ENCODE assay signal across 10 cellular contexts in the genomic region with DNA sequence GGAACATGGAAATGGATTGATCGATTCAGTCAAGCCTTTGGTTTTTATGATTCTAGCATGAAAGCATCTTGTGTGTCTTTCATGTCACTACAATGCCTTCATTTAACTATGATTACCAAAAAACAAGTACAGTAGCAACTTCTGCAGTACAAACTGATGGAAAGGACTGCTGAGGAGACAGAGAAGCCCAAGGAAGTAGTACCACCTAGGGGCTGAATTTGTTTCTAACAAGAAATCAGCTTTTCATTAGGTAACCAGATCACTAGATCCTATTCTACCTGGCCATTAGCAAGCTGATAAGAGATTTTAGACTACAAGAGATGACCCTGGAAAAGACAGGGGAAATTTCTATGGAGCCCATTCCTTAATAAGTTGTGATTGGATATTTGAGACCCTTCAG. TPM values are rescaled to one million over a fixed set of nuclear protein-coding genes. Genes with fewer than 3 reads are reported as not detected.
DNase-seq lines count a peak whose midpoint lies in the region; ATAC-seq and TF ChIP-seq lines count a peak whose summit lies in the region.
"Had no signal": no experiment of that assay in that cellular context is flagged by ENCODE, and none has a peak within 500 bp of the region (broad histone marks: within the 10 kb centered on the region; RNA-seq: fewer than 3 reads in every experiment).

No MANE protein-coding gene starts in this region.

- POLR2A ChIA-PET in activated CD4-positive, alpha-beta memory T cell treated with anti-CD3 and anti-CD28 coated beads for 36 hours (lab: Charles Lee): no interaction called here

- no peak overlapping the region for H3K27ac Mint-ChIP-seq in activated CD4-positive, alpha-beta memory T cell treated with anti-CD3 and anti-CD28 coated beads for 36 hours
- H3K27ac Mint-ChIP-seq: T-helper 1 cell treated with Interleukin-12 subunit alpha and Interleukin-12 subunit beta and Interleukin-4 antibody, amounts not matched to agents 30 μg/mL and 1 μg/mL, for 36 hours had no signal

- ATAC-seq in SK-N-SH treated with all-trans-retinoic acid at 6 μM for 48 hours (peak; percentile 44), GM19328 (IDR thresholded peaks at IDR 0.05; ENCODE audit: unreplicated experiment) (no peak), GM21526 (IDR thresholded peaks at IDR 0.05; ENCODE audit: low FRiP score, unreplicated experiment) (no peak)

- in situ Hi-C loops in GM13977 (cut with MboI; ENCODE audit: low pct_unique_long_range_greater_than_20kb, low sequenced_read_pairs, unreplicated experiment): loop anchor here (10.0 kb wide), 1 partner anchor 134 kb away; a partner anchor contains a TSS

- H3K4me1 Mint-ChIP-seq in activated CD4-positive, alpha-beta memory T cell treated with anti-CD3 and anti-CD28 coated beads for 36 hours (ENCODE audit: low read depth): peaks cover 20% of the 10 kb centered on the region

- H3K27me3 Mint-ChIP-seq in activated CD4-positive, alpha-beta memory T cell treated with anti-CD3 and anti-CD28 coated beads for 36 hours: peaks cover 1% of the 10 kb centered on the region

- H3K4me3 Mint-ChIP-seq in activated CD4-positive, alpha-beta memory T cell treated with anti-CD3 and anti-CD28 coated beads for 36 hours: no peak overlapping the region
- H3K4me3 Mint-ChIP-seq: T-helper 1 cell treated with Interleukin-12 subunit alpha and Interleukin-12 subunit beta and Interleukin-4 antibody, amounts not matched to agents 30 μg/mL and 1 μg/mL, for 36 hours had no signal

- intact Hi-C loops in activated CD4-positive, alpha-beta memory T cell treated with anti-CD3 and anti-CD28 coated beads for 36 hours (cut with micrococcal nuclease): no loop called here

- DNase-seq in AG09319 (ENCODE audit: extremely low read depth, low read depth) (no peak), GM13977 (ENCODE audit: low spot score) (peak; percentile 29), inferior parietal cortex (ENCODE audit: extremely low spot score) (peak; percentile 78)
- no peak for DNase-seq in activated CD4-positive, alpha-beta memory T cell treated with anti-CD3 and anti-CD28 coated beads for 36 hours
- no peak for DNase-seq in activated CD4-positive, alpha-beta T cell treated with anti-CD3 and anti-CD28 coated beads for 48 hours

- H3K9me3 Mint-ChIP-seq in activated CD4-positive, alpha-beta memory T cell treated with anti-CD3 and anti-CD28 coated beads for 36 hours: no peaks in the 10 kb centered on the region
- H3K9me3 Mint-ChIP-seq: T-helper 1 cell treated with Interleukin-12 subunit alpha and Interleukin-12 subunit beta and Interleukin-4 antibody, amounts not matched to agents 30 μg/mL and 1 μg/mL, for 36 hours had no signal

- peak; percentile 43 for TF ChIP-seq CTCF in AG09319 (IDR thresholded peaks at IDR 0.05; ENCODE audit: low read depth, low read length)
- peak; percentile 45 for TF ChIP-seq CTCF in GM13977 (IDR thresholded peaks at IDR 0.05; ENCODE audit: extremely low read depth, insufficient read depth, missing control alignments)

- no peaks in the 10 kb centered on the region for H3K36me3 Mint-ChIP-seq in activated CD4-positive, alpha-beta memory T cell treated with anti-CD3 and anti-CD28 coated beads for 36 hours

- CTCF ChIA-PET in activated CD4-positive, alpha-beta memory T cell treated with anti-CD3 and anti-CD28 coated beads for 36 hours (lab: Charles Lee): interaction anchor here (0.7 to 1.0 kb wide), 3 partner anchors 21 to 172 kb away, joined by 3 read pairs; no protein-coding TSS in a partner anchor

TF ChIP-seq in SK-N-SH treated with all-trans-retinoic acid at 6 μM for 48 hours, 23 proteins besides CTCF, POLR2A, EP300 and RAD21:
- no peak for TF ChIP-seq TOX (CRISPR knock-in tag; IDR thresholded peaks at IDR 0.05; ENCODE audit: borderline replicate concordance)
- TF ChIP-seq, protein P1, sequence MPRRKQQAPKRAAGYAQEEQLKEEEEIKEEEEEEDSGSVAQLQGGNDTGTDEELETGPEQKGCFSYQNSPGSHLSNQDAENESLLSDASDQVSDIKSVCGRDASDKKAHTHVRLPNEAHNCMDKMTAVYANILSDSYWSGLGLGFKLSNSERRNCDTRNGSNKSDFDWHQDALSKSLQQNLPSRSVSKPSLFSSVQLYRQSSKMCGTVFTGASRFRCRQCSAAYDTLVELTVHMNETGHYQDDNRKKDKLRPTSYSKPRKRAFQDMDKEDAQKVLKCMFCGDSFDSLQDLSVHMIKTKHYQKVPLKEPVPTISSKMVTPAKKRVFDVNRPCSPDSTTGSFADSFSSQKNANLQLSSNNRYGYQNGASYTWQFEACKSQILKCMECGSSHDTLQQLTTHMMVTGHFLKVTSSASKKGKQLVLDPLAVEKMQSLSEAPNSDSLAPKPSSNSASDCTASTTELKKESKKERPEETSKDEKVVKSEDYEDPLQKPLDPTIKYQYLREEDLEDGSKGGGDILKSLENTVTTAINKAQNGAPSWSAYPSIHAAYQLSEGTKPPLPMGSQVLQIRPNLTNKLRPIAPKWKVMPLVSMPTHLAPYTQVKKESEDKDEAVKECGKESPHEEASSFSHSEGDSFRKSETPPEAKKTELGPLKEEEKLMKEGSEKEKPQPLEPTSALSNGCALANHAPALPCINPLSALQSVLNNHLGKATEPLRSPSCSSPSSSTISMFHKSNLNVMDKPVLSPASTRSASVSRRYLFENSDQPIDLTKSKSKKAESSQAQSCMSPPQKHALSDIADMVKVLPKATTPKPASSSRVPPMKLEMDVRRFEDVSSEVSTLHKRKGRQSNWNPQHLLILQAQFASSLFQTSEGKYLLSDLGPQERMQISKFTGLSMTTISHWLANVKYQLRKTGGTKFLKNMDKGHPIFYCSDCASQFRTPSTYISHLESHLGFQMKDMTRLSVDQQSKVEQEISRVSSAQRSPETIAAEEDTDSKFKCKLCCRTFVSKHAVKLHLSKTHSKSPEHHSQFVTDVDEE (CRISPR knock-in tag; IDR thresholded peaks at IDR 0.05): no peak
- TF ChIP-seq OSR1 (CRISPR knock-in tag; IDR thresholded peaks at IDR 0.05): no peak
- no peak for TF ChIP-seq ARNTL (CRISPR knock-in tag; IDR thresholded peaks at IDR 0.05; ENCODE audit: borderline replicate concordance, low read depth)
- TF ChIP-seq SNAI2 (CRISPR knock-in tag; IDR thresholded peaks at IDR 0.05): no peak
- no peak for TF ChIP-seq ZFP30 (CRISPR knock-in tag; IDR thresholded peaks at IDR 0.05)
- TF ChIP-seq ESRRG (CRISPR knock-in tag; IDR thresholded peaks at IDR 0.05): no peak
- TF ChIP-seq, protein P2, sequence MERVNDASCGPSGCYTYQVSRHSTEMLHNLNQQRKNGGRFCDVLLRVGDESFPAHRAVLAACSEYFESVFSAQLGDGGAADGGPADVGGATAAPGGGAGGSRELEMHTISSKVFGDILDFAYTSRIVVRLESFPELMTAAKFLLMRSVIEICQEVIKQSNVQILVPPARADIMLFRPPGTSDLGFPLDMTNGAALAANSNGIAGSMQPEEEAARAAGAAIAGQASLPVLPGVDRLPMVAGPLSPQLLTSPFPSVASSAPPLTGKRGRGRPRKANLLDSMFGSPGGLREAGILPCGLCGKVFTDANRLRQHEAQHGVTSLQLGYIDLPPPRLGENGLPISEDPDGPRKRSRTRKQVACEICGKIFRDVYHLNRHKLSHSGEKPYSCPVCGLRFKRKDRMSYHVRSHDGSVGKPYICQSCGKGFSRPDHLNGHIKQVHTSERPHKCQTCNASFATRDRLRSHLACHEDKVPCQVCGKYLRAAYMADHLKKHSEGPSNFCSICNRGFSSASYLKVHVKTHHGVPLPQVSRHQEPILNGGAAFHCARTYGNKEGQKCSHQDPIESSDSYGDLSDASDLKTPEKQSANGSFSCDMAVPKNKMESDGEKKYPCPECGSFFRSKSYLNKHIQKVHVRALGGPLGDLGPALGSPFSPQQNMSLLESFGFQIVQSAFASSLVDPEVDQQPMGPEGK (CRISPR knock-in tag; IDR thresholded peaks at IDR 0.05; ENCODE audit: borderline replicate concordance): no peak
- TF ChIP-seq ZNF8 (CRISPR knock-in tag; IDR thresholded peaks at IDR 0.05): no peak
- no peak for TF ChIP-seq TCF4 (CRISPR knock-in tag; IDR thresholded peaks at IDR 0.05; ENCODE audit: borderline replicate concordance)
- TF ChIP-seq PPARA (CRISPR knock-in tag; IDR thresholded peaks at IDR 0.05; ENCODE audit: borderline replicate concordance): no peak
- no peak for TF ChIP-seq RARB (CRISPR knock-in tag; IDR thresholded peaks at IDR 0.05)
- TF ChIP-seq, protein P3, sequence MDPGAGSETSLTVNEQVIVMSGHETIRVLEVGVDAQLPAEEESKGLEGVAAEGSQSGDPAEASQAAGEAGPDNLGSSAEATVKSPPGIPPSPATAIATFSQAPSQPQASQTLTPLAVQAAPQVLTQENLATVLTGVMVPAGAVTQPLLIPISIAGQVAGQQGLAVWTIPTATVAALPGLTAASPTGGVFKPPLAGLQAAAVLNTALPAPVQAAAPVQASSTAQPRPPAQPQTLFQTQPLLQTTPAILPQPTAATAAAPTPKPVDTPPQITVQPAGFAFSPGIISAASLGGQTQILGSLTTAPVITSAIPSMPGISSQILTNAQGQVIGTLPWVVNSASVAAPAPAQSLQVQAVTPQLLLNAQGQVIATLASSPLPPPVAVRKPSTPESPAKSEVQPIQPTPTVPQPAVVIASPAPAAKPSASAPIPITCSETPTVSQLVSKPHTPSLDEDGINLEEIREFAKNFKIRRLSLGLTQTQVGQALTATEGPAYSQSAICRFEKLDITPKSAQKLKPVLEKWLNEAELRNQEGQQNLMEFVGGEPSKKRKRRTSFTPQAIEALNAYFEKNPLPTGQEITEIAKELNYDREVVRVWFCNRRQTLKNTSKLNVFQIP (CRISPR knock-in tag; IDR thresholded peaks at IDR 0.05; ENCODE audit: borderline replicate concordance, low read depth): no peak

RNA-seq across cellular contexts. Expression of a gene that starts 3.2 kb away (rescaled TPM):
- total RNA-seq in activated CD4-positive, alpha-beta memory T cell treated with anti-CD3 and anti-CD28 coated beads for 36 hours: 1 to 10 TPM; 5.2 to 5.5 TPM

RNA-seq across cellular contexts. Expression of a gene that starts 11.4 kb away (rescaled TPM):
- total RNA-seq in activated CD4-positive, alpha-beta memory T cell treated with anti-CD3 and anti-CD28 coated beads for 36 hours: not detected
- total RNA-seq: glomerular endothelial cell had no signal

RNA-seq across cellular contexts. Expression of a gene that starts 25.1 kb away (rescaled TPM):
- 10 to 100 TPM; 10.1 to 10.9 TPM for total RNA-seq in activated CD4-positive, alpha-beta memory T cell treated with anti-CD3 and anti-CD28 coated beads for 36 hours

Comparison
In these comparisons a context has a peak if more than half of its experiments do, and no peak if none do; other contexts are left out.
1. DNase-seq: peak in GM13977 (single experiment) and inferior parietal cortex (single experiment); none in AG09319 (single experiment), activated CD4-positive, alpha-beta memory T cell treated with anti-CD3 and anti-CD28 coated beads for 36 hours (single experiment) and activated CD4-positive, alpha-beta T cell treated with anti-CD3 and anti-CD28 coated beads for 48 hours (single experiment).